Comparison of ENCODE assay signal across 13 cellular contexts in genomic region chr10:117164878-117165556, GRCh38. TPM values are rescaled to one million over a fixed set of nuclear protein-coding genes. Genes with fewer than 3 reads are reported as not detected.
DNase-seq lines count a peak whose midpoint lies in the region; ATAC-seq, FAIRE-seq and TF ChIP-seq lines count a peak whose summit lies in the region.
"Had no signal": no experiment of that assay in that cellular context is flagged by ENCODE, and none has a peak within 500 bp of the region (broad histone marks: within the 10 kb centered on the region; RNA-seq: fewer than 3 reads in every experiment).

No MANE protein-coding gene starts in this region.

- POLR2A ChIA-PET in endothelial cell of umbilical vein (lab: Charles Lee): no interaction called here

- no peak overlapping the region for H4K8ac ChIP-seq in neuronal stem cell (ENCODE audit: low read depth, low read length)

- H2AFZ ChIP-seq in endothelial cell of umbilical vein (ENCODE audit: low read depth, low read length) (no peak overlapping the region), neuronal stem cell (ENCODE audit: low read length) (peak overlapping the region; percentile 40)

- no peak overlapping the region for H2AK5ac ChIP-seq in neuronal stem cell (ENCODE audit: low read depth, low read length)

- ATAC-seq in GM18519 (IDR thresholded peaks at IDR 0.05; ENCODE audit: low FRiP score, unreplicated experiment): no peak
- ATAC-seq in GM21717 (IDR thresholded peaks at IDR 0.05; ENCODE audit: unreplicated experiment): no peak
- no peak for ATAC-seq in HG02884 (IDR thresholded peaks at IDR 0.05; ENCODE audit: unreplicated experiment)
- ATAC-seq: activated naive CD4-positive, alpha-beta T cell treated with anti-CD3 and anti-CD28 coated beads, Interleukin-2, amount 50 U/mL, for 72 hours had no signal

- dilution Hi-C loops in endothelial cell of umbilical vein (cut with MboI; ENCODE audit: extremely low pct_ligation_motif_present, low sequenced_read_pairs): loop anchor here (25.0 kb wide), 1 partner anchor 353 kb away; no protein-coding TSS in a partner anchor

- H3K4me1 ChIP-seq in endothelial cell of umbilical vein (ENCODE audit: control insufficient read depth, extremely low read depth, insufficient read depth, low read length): peaks cover 3% of the 10 kb centered on the region
- peaks cover 0 to 6% of the 10 kb centered on the region in 2 donors for H3K4me1 ChIP-seq in neuronal stem cell (ENCODE audit: control insufficient read depth in 2 of 2, insufficient read depth in 1 of 2, low read depth in 1 of 2, low read length in 2 of 2)

- H3K79me1 ChIP-seq in neuronal stem cell (ENCODE audit: low read depth, low read length): no peaks in the 10 kb centered on the region

- no peak for FAIRE-seq in endothelial cell of umbilical vein (lab: Jason Lieb, UNC)

- no peak for TF ChIP-seq CTCF in endothelial cell of umbilical vein (IDR thresholded peaks at IDR 0.05; ENCODE audit: extremely low read depth in 1 of 2, insufficient read depth in 1 of 2, low read depth in 1 of 2, low read length in 2 of 2)

- no peak overlapping the region for H3K4me3 ChIP-seq in H7 (ENCODE audit: insufficient read depth, low read depth, low read length)
- no peak overlapping the region for H3K4me3 ChIP-seq in endothelial cell of umbilical vein (replicated peaks in 1 of 3; ENCODE audit: insufficient read depth in 1 of 3, low read depth in 1 of 3, low read length in 3 of 3)
- no peak overlapping the region for H3K4me3 ChIP-seq in neuronal stem cell (ENCODE audit: low read length in 2 of 2)

- H3K79me2 ChIP-seq in endothelial cell of umbilical vein (ENCODE audit: control insufficient read depth, insufficient read depth, low read length): no peaks in the 10 kb centered on the region

- H3K36me3 ChIP-seq in H7 (replicated peaks; ENCODE audit: control insufficient read depth, insufficient read depth, low read length) (no peaks in the 10 kb centered on the region), endothelial cell of umbilical vein (ENCODE audit: control insufficient read depth in 2 of 2, extremely low read depth in 1 of 2, insufficient read depth in 2 of 2, low read length in 2 of 2) (no peaks in the 10 kb centered on the region), neuronal stem cell (replicated peaks in 1 of 2; ENCODE audit: control insufficient read depth in 2 of 2, insufficient read depth in 2 of 2, low read length in 2 of 2) (no peaks in the 10 kb centered on the region)

- H3K4me2 ChIP-seq in endothelial cell of umbilical vein (ENCODE audit: insufficient read depth, low read length): peak overlapping the region; percentile 38
- H3K4me2 ChIP-seq in neuronal stem cell (ENCODE audit: insufficient read depth, low read length, poor library complexity, severe bottlenecking): peak overlapping the region; percentile 67

- H2BK120ac ChIP-seq in neuronal stem cell (ENCODE audit: low read depth, low read length): no peak overlapping the region

- intact Hi-C loops in endothelial cell of umbilical vein (cut with micrococcal nuclease): loop anchor here (2.0 to 5.0 kb wide), 4 partner anchors 28 to 368 kb away; no protein-coding TSS in a partner anchor

- DNase-seq in AG20443 (ENCODE audit: low spot score) (peak; percentile 12), H7 (peak; percentile 51), endothelial cell of umbilical vein (ENCODE audit: low read depth, low spot score) (no peak), neuronal stem cell (ENCODE audit: low spot score) (no peak), NCI-H526 treated with DMSO at 0.1 percent for 48 hours (lab: John Stamatoyannopoulos, UW) (no peak)
- DNase-seq: DMS79, SHP77 treated with DMSO at 0.1 percent for 48 hours had no signal

- no TSS peak for BruUV-seq in endothelial cell of umbilical vein (replicated peaks; lab: Mats Ljungman, UMichigan)

- H3K14ac ChIP-seq in neuronal stem cell (ENCODE audit: low read length): no peak overlapping the region

- WGBS in neuronal stem cell (ENCODE audit: extremely low coverage in 2 of 2, insufficient read length in 2 of 2, insufficient replicate concordance in 1 of 2), 2 donors: no CpG with 5 or more reads among the region's 29 CpGs

- H3K4ac ChIP-seq in neuronal stem cell (ENCODE audit: low read length): no peak overlapping the region

- H3K27me3 ChIP-seq in H7 (ENCODE audit: control insufficient read depth, insufficient read depth, low read length) (peaks cover 100% of the 10 kb centered on the region), endothelial cell of umbilical vein (ENCODE audit: control insufficient read depth in 2 of 2, insufficient read depth in 2 of 2, low read length in 2 of 2) (peaks cover 90 to 97% of the 10 kb centered on the region in 2 experiments), neuronal stem cell (ENCODE audit: control insufficient read depth in 3 of 3, insufficient read depth in 3 of 3, low read depth in 1 of 3, low read length in 3 of 3) (peaks cover 44 to 98% (median 90%) of the 10 kb centered on the region in 3 experiments)

- H2BK15ac ChIP-seq in neuronal stem cell (ENCODE audit: low read length): no peak overlapping the region

- H3K23ac ChIP-seq in neuronal stem cell (ENCODE audit: low read depth, low read length, poor library complexity): no peak overlapping the region

- H3K27ac ChIP-seq in endothelial cell of umbilical vein (ENCODE audit: insufficient read depth, low read depth, low read length) (no peak overlapping the region), neuronal stem cell (replicated peaks; ENCODE audit: low read length) (no peak overlapping the region)

- no peak overlapping the region for H3K18ac ChIP-seq in neuronal stem cell (ENCODE audit: low read length)

- H2BK5ac ChIP-seq in neuronal stem cell (ENCODE audit: low read length): no peak overlapping the region

- H3K9ac ChIP-seq in endothelial cell of umbilical vein (replicated peaks; ENCODE audit: extremely low read depth, insufficient read depth, low read length): no peak overlapping the region
- H3K9ac ChIP-seq in neuronal stem cell (ENCODE audit: low read depth, low read length, poor library complexity): no peak overlapping the region

- H3K9me3 ChIP-seq in endothelial cell of umbilical vein (replicated peaks; ENCODE audit: control insufficient read depth, insufficient read depth, low read length) (no peaks in the 10 kb centered on the region), neuronal stem cell (replicated peaks in 1 of 2; ENCODE audit: control insufficient read depth in 2 of 2, insufficient read depth in 1 of 2, low read depth in 1 of 2, low read length in 2 of 2) (no peaks in the 10 kb centered on the region)

- H2BK12ac ChIP-seq in neuronal stem cell (ENCODE audit: low read length): no peak overlapping the region

- H4K91ac ChIP-seq in neuronal stem cell (ENCODE audit: low read depth, low read length, poor library complexity): no peak overlapping the region

- TF ChIP-seq POLR2A in endothelial cell of umbilical vein (IDR thresholded peaks at IDR 0.05; ENCODE audit: low read depth, low read length): no peak

- no peaks in the 10 kb centered on the region for H4K20me1 ChIP-seq in endothelial cell of umbilical vein (replicated peaks; ENCODE audit: control insufficient read depth, extremely low read depth, insufficient read depth, low read length)

- no peaks in the 10 kb centered on the region for H3K9me1 ChIP-seq in endothelial cell of umbilical vein (replicated peaks; ENCODE audit: control insufficient read depth, extremely low read depth, insufficient read depth, low read length)

- CTCF ChIA-PET in endothelial cell of umbilical vein (lab: Charles Lee): interaction anchor here (0.6 to 7.4 kb wide), 19 partner anchors 10 to 377 kb away, joined by 3 to 238 read pairs (median 9); partner anchors contain the start of genes ENO4 and VAX1

TF ChIP-seq in endothelial cell of umbilical vein, 7 proteins besides CTCF, POLR2A, EP300 and RAD21:
- TF ChIP-seq JUN (IDR thresholded peaks at IDR 0.05; ENCODE audit: borderline replicate concordance, insufficient read depth, insufficient read length, low read depth) (no peak), EZH2 (IDR thresholded peaks at IDR 0.05; ENCODE audit: borderline replicate concordance, low read depth, low read length, severe bottlenecking) (peak; percentile 56)
TF ChIP-seq in endothelial cell of umbilical vein: peak in this region for 1.

RNA-seq across cellular contexts. Expression of gene VAX1, which starts 26.9 kb away (rescaled TPM):
- total RNA-seq in H7 (2014; rRNA removed; shearing (Covaris generic)): 0.62 and 0.81 TPM in 2 replicates
- total RNA-seq in endothelial cell of umbilical vein: not detected in 2 replicates
- not detected in 2 replicates for polyA plus RNA-seq in endothelial cell of umbilical vein
- not detected in 2 replicates for polyA plus RNA-seq in endothelial cell of umbilical vein (2011; cell fraction: cytosol; rRNA removed)
- polyA plus RNA-seq in endothelial cell of umbilical vein (2011; cell fraction: nucleus; rRNA removed): not detected in 2 replicates
- polyA plus RNA-seq in endothelial cell of umbilical vein (2012): not detected in 2 replicates
- not detected in 2 replicates for polyA minus RNA-seq in endothelial cell of umbilical vein
- not detected for polyA minus RNA-seq in endothelial cell of umbilical vein (2011; cell fraction: cytosol; rRNA and poly(A)+ RNA removed)
- polyA minus RNA-seq in endothelial cell of umbilical vein (2011; cell fraction: nucleus; rRNA and poly(A)+ RNA removed): not detected in 2 replicates
- polyA plus RNA-seq in neuronal stem cell (2013, experiment 1 of 2): 8.1 TPM
- polyA plus RNA-seq in neuronal stem cell (2013, experiment 2 of 2): 8.3 TPM
- total RNA-seq: activated CD4-positive, alpha-beta T cell treated with anti-CD3 and anti-CD28 coated beads for 36 hours; activated naive CD4-positive, alpha-beta T cell treated with anti-CD3 and anti-CD28 coated beads, Interleukin-2, amount 50 U/mL, for 72 hours had no signal

RNA-seq across cellular contexts. Expression of gene KCNK18, which starts 32.3 kb away (rescaled TPM):
- not detected in 2 replicates for total RNA-seq in H7 (2014; rRNA removed; shearing (Covaris generic))
- not detected in 2 replicates for total RNA-seq in endothelial cell of umbilical vein
- not detected in 2 replicates for polyA plus RNA-seq in endothelial cell of umbilical vein
- polyA plus RNA-seq in endothelial cell of umbilical vein (2011; cell fraction: cytosol; rRNA removed): not detected in 2 replicates
- not detected in 2 replicates for polyA plus RNA-seq in endothelial cell of umbilical vein (2011; cell fraction: nucleus; rRNA removed)
- polyA plus RNA-seq in endothelial cell of umbilical vein (2012): not detected in 2 replicates
- polyA minus RNA-seq in endothelial cell of umbilical vein: not detected in 2 replicates
- not detected for polyA minus RNA-seq in endothelial cell of umbilical vein (2011; cell fraction: cytosol; rRNA and poly(A)+ RNA removed)
- not detected in 2 replicates for polyA minus RNA-seq in endothelial cell of umbilical vein (2011; cell fraction: nucleus; rRNA and poly(A)+ RNA removed)
- polyA plus RNA-seq in neuronal stem cell (2013, experiment 1 of 2): not detected
- not detected for polyA plus RNA-seq in neuronal stem cell (2013, experiment 2 of 2)
- total RNA-seq: activated CD4-positive, alpha-beta T cell treated with anti-CD3 and anti-CD28 coated beads for 36 hours; activated naive CD4-positive, alpha-beta T cell treated with anti-CD3 and anti-CD28 coated beads, Interleukin-2, amount 50 U/mL, for 72 hours; NCI-H460 had no signal

Comparison
In these comparisons a context has a peak if more than half of its experiments do, and no peak if none do; other contexts are left out.
1. DNase-seq: peak in AG20443 (single experiment) and H7 (single experiment); none in endothelial cell of umbilical vein (single experiment), neuronal stem cell (single experiment) and NCI-H526 treated with DMSO at 0.1 percent for 48 hours (single experiment).